Comparison of ENCODE assay signal across 11 cellular contexts in genomic region chr20:19890358-19891117, GRCh38.
DNase-seq lines count a peak whose midpoint lies in the region; ATAC-seq and TF ChIP-seq lines count a peak whose summit lies in the region.
"Had no signal": no experiment of that assay in that cellular context is flagged by ENCODE, and none has a peak within 500 bp of the region (broad histone marks: within the 10 kb centered on the region; RNA-seq: fewer than 3 reads in every experiment).

No MANE protein-coding gene starts in this region.

- TF ChIP-seq EP300 in upper lobe of left lung (IDR thresholded peaks at IDR 0.05), result no peak

- ATAC-seq in heart right ventricle (no peak), Right ventricle myocardium inferior (no peak), lung (ENCODE audit: insufficient read depth, low FRiP score) (peak; percentile 20), upper lobe of left lung (ENCODE audit: low FRiP score in 2 of 2) (peak in 1 of 2 donors; percentile 2)

- H3K27ac ChIP-seq in heart right ventricle (peak overlapping the region; percentile 47 to 98 (median 88)), lung (ENCODE audit: low read depth in 1 of 2, low read length in 1 of 2) (peak overlapping the region in 1 of 2 donors; percentile 88), upper lobe of left lung (peak overlapping the region; percentile 77 to 91 (median 87))
- H3K27ac ChIP-seq: SK-N-MC had no signal

- H3K27me3 ChIP-seq in heart right ventricle, result no peaks in the 10 kb centered on the region
- H3K27me3 ChIP-seq in lung (ENCODE audit: control insufficient read depth, insufficient read depth), result no peaks in the 10 kb centered on the region
- no peaks in the 10 kb centered on the region for H3K27me3 ChIP-seq in upper lobe of left lung

- H3K4me1 ChIP-seq in heart right ventricle (peaks cover 28 to 92% (median 58%) of the 10 kb centered on the region in 9 donors), lung (ENCODE audit: control insufficient read depth in 2 of 2, insufficient read depth in 2 of 2, low read length in 2 of 2) (peaks cover 12 to 22% of the 10 kb centered on the region in 2 donors), upper lobe of left lung (peaks cover 37 to 63% (median 48%) of the 10 kb centered on the region in 4 donors)

- no peak for DNase-seq in heart right ventricle
- no peak for DNase-seq in Right ventricle myocardium inferior (ENCODE audit: missing footprints)
- no peak for DNase-seq in lung (ENCODE audit: low spot score)
- DNase-seq in upper lobe of left lung, result no peak
- DNase-seq in NCI-H1048 (lab: John Stamatoyannopoulos, UW), result no peak
- no peak for DNase-seq in NCI-H524 (lab: John Stamatoyannopoulos, UW)
- DNase-seq in cortex of kidney (lab: John Stamatoyannopoulos, UW), result no peak
- DNase-seq: activated CD4-positive, alpha-beta T cell treated with anti-CD3 and anti-CD28 coated beads, Interleukin-2, amount 50 U/mL, for 1 hour; midbrain had no signal

- intact Hi-C loops in heart right ventricle (cut with DNase I) (no loop called here), Right ventricle myocardium inferior (cut with DNase I) (no loop called here)

- H3K4me3 ChIP-seq in heart right ventricle (peak overlapping the region in 9 of 10 donors; percentile 30 to 58 (median 54)), WI38 (ENCODE audit: low read depth, low read length) (peak overlapping the region; percentile 78), lung (no peak overlapping the region), upper lobe of left lung (peak overlapping the region in 3 of 4 donors; percentile 33 to 45 (median 44))
- H3K4me3 ChIP-seq: SK-N-MC had no signal

- TF ChIP-seq CTCF in heart right ventricle (IDR thresholded peaks at IDR 0.05) (no peak), WI38 (IDR thresholded peaks at IDR 0.05; ENCODE audit: low read depth, low read length) (no peak), lung (IDR thresholded peaks at IDR 0.05; ENCODE audit: control extremely low read depth, extremely low read depth) (no peak), upper lobe of left lung (IDR thresholded peaks at IDR 0.05) (no peak)

- H3K9me3 ChIP-seq in heart right ventricle (peaks cover 0 to 6% (median 0%) of the 10 kb centered on the region in 11 donors), lung (ENCODE audit: control insufficient read depth in 2 of 2, insufficient read depth in 1 of 2, low read length in 1 of 2) (peaks cover 0 to 3% of the 10 kb centered on the region in 2 donors), upper lobe of left lung (no peaks in the 10 kb centered on the region)

- TF ChIP-seq POLR2A in upper lobe of left lung (IDR thresholded peaks at IDR 0.05), result no peak

- 57 to 65% methylated on average over 5 of the region's 5 CpGs for WGBS in heart right ventricle, 2 donors
- 51 to 81% methylated on average over 5 of the region's 5 CpGs for WGBS in lung, 2 donors
- WGBS in upper lobe of left lung, 2 donors, result 52 to 58% methylated on average over 5 of the region's 5 CpGs

- H3K36me3 ChIP-seq in heart right ventricle (peaks cover 0 to 50% (median 11%) of the 10 kb centered on the region in 9 donors), lung (ENCODE audit: control insufficient read depth in 2 of 2, insufficient read depth in 2 of 2, low read length in 2 of 2) (peaks cover 3 to 8% of the 10 kb centered on the region in 2 donors), upper lobe of left lung (peaks cover 0 to 47% (median 5%) of the 10 kb centered on the region in 4 donors)
